In the genomic region with DNA sequence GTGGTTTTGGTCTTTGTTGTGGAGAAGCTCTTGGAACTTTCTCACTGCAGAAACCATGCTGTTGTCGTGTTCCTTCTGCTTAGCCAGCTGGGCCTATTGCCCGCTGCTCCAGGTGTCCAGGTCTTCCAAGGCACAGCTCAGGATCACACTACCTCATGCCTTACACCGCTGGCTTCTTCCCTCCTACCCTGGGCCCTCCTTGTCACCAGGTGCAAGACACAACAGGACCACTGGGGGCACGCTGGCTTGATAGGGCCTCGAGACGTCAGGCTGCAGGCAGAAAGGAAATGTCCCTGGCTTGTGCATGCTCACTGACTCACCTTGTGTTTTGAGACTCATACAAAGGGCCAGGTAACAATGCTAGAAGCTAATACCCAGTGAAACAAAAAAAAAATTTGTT, we compare ENCODE assay signal across 9 cellular contexts. TPM values are rescaled to one million over a fixed set of nuclear protein-coding genes. Genes with fewer than 3 reads are reported as not detected.
DNase-seq lines count a peak whose midpoint lies in the region; ATAC-seq lines count a peak whose summit lies in the region.
"Had no signal": no experiment of that assay in that cellular context is flagged by ENCODE, and none has a peak within 500 bp of the region (broad histone marks: within the 10 kb centered on the region; RNA-seq: fewer than 3 reads in every experiment).

No MANE protein-coding gene starts in this region.

- no peak overlapping the region for H3K4me3 Mint-ChIP-seq in activated naive CD8-positive, alpha-beta T cell treated with anti-CD3 and anti-CD28 coated beads, Interleukin-2, amount 50 U/mL, for 24 hours

- H3K4me1 Mint-ChIP-seq in activated naive CD8-positive, alpha-beta T cell treated with anti-CD3 and anti-CD28 coated beads, Interleukin-2, amount 50 U/mL, for 24 hours, result no peaks in the 10 kb centered on the region

- peak; percentile 85 for ATAC-seq in GM19023 (IDR thresholded peaks at IDR 0.05; ENCODE audit: unreplicated experiment)
- ATAC-seq in HG03432 (IDR thresholded peaks at IDR 0.05; ENCODE audit: unreplicated experiment), result peak; percentile 93
- peak; percentile 61 for ATAC-seq in activated naive CD8-positive, alpha-beta T cell treated with anti-CD3 and anti-CD28 coated beads, Interleukin-2, amount 50 U/mL, for 24 hours

- H3K27me3 Mint-ChIP-seq in activated naive CD8-positive, alpha-beta T cell treated with anti-CD3 and anti-CD28 coated beads, Interleukin-2, amount 50 U/mL, for 24 hours, result peaks cover 10% of the 10 kb centered on the region

- H3K9me3 Mint-ChIP-seq in activated naive CD8-positive, alpha-beta T cell treated with anti-CD3 and anti-CD28 coated beads, Interleukin-2, amount 50 U/mL, for 24 hours, result no peaks in the 10 kb centered on the region

- DNase-seq in AG08395 (ENCODE audit: low spot score) (peak; percentile 12), AG08396 (ENCODE audit: low spot score) (no peak), mucosa of gallbladder (ENCODE audit: low spot score) (no peak), NCI-H1048 (lab: John Stamatoyannopoulos, UW) (no peak)
- DNase-seq in activated naive CD8-positive, alpha-beta T cell treated with anti-CD3 and anti-CD28 coated beads, Interleukin-2, amount 50 U/mL, for 24 hours, result peak; percentile 5
- DNase-seq in activated CD4-positive, CD25-positive, alpha-beta regulatory T cell (lab: John Stamatoyannopoulos, UW), result no peak

- no peaks in the 10 kb centered on the region for H3K36me3 Mint-ChIP-seq in activated naive CD8-positive, alpha-beta T cell treated with anti-CD3 and anti-CD28 coated beads, Interleukin-2, amount 50 U/mL, for 24 hours (ENCODE audit: low read depth)

- no peak overlapping the region for H3K27ac Mint-ChIP-seq in activated naive CD8-positive, alpha-beta T cell treated with anti-CD3 and anti-CD28 coated beads, Interleukin-2, amount 50 U/mL, for 24 hours

RNA-seq across cellular contexts. Expression of gene PAQR9, which starts 32.3 kb away (rescaled TPM):
- 0.32 TPM for total RNA-seq in mucosa of gallbladder
- total RNA-seq: T-helper 1 cell treated with Interleukin-12 subunit alpha and Interleukin-12 subunit beta and Interleukin-4 antibody, amounts not matched to agents 30 ng/mL and 1 ng/mL, for 36 hours had no signal

RNA-seq across cellular contexts. Expression of gene PCOLCE2, which starts 42.3 kb away (rescaled TPM):
- 2.8 TPM for total RNA-seq in mucosa of gallbladder

Comparison
In these comparisons a context has a peak if more than half of its experiments do, and no peak if none do; other contexts are left out.
1. DNase-seq: peak in AG08395 (single experiment) and activated naive CD8-positive, alpha-beta T cell treated with anti-CD3 and anti-CD28 coated beads, Interleukin-2, amount 50 U/mL, for 24 hours (single experiment); none in AG08396 (single experiment), activated CD4-positive, CD25-positive, alpha-beta regulatory T cell (0 of 4), mucosa of gallbladder (single experiment) and NCI-H1048 (single experiment).
2. Peak in every context shown above with its lines, with median percentiles within 50 percentile points of each other: ATAC-seq.